In the genomic region with DNA sequence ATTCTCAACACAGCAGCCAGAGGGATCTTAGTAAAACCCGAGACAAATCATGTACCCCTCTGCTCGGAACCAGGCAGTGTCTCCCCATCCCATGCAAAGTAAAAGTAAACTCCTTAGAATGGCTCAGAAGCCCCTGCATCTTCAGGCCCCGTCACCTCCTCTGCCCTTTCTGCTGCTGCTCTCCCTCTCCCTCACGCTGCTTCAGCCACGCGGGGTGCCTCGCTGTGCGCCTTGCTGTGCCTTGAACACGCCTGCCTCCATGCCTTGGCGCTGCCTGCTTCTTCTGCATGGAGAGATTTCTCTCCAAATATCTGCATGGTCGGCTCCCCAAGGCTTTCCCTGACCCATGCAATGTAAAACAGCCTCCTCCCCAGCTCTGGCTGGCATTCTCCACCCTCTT, we compare ENCODE assay signal across 18 cellular contexts. TPM values are rescaled to one million over a fixed set of nuclear protein-coding genes. Genes with fewer than 3 reads are reported as not detected.
DNase-seq lines count a peak whose midpoint lies in the region; TF ChIP-seq lines count a peak whose summit lies in the region.
"Had no signal": no experiment of that assay in that cellular context is flagged by ENCODE, and none has a peak within 500 bp of the region (broad histone marks: within the 10 kb centered on the region; RNA-seq: fewer than 3 reads in every experiment).

No MANE protein-coding gene starts in this region.

- H3K9me3 ChIP-seq in WERI-Rb-1 (ENCODE audit: severe bottlenecking) (no peaks in the 10 kb centered on the region), neural progenitor cell (ENCODE audit: low read depth) (no peaks in the 10 kb centered on the region)
- H3K9me3 ChIP-seq: BLaER1 had no signal

- H3K9me3 Mint-ChIP-seq in glutamatergic neuron (ENCODE audit: unreplicated experiment) (peaks cover 16% of the 10 kb centered on the region), neural progenitor cell (no peaks in the 10 kb centered on the region)
- no peaks in the 10 kb centered on the region for H3K9me3 Mint-ChIP-seq in activated CD4-positive, alpha-beta T cell treated with anti-CD3 and anti-CD28 coated beads, Interleukin-2, amount 10 ng/mL, durations not matched to agents 7 days and 5 days
- H3K9me3 Mint-ChIP-seq: H9 had no signal

- peaks cover 53% of the 10 kb centered on the region for H3K4me1 Mint-ChIP-seq in glutamatergic neuron (ENCODE audit: low read depth, unreplicated experiment)
- H3K4me1 Mint-ChIP-seq in neural progenitor cell: peaks cover 31% of the 10 kb centered on the region
- H3K4me1 Mint-ChIP-seq in activated CD4-positive, alpha-beta T cell treated with anti-CD3 and anti-CD28 coated beads, Interleukin-2, amount 10 ng/mL, durations not matched to agents 7 days and 5 days: no peaks in the 10 kb centered on the region
- H3K4me1 Mint-ChIP-seq: CD4-positive, alpha-beta memory T cell had no signal

- POLR2A ChIA-PET in activated CD4-positive, alpha-beta T cell treated with anti-CD3 and anti-CD28 coated beads, Interleukin-2, amount 10 ng/mL, durations not matched to agents 7 days and 5 days (lab: Charles Lee): no interaction called here

- peaks cover 5% of the 10 kb centered on the region for H3K4me1 ChIP-seq in neural progenitor cell

- peaks cover 3% of the 10 kb centered on the region for H4K20me1 ChIP-seq in neural progenitor cell (ENCODE audit: low read depth)

- H3K36me3 Mint-ChIP-seq in glutamatergic neuron (ENCODE audit: unreplicated experiment) (peaks cover 11% of the 10 kb centered on the region), neural progenitor cell (peaks cover 7% of the 10 kb centered on the region)
- no peaks in the 10 kb centered on the region for H3K36me3 Mint-ChIP-seq in activated CD4-positive, alpha-beta T cell treated with anti-CD3 and anti-CD28 coated beads, Interleukin-2, amount 10 ng/mL, durations not matched to agents 7 days and 5 days (ENCODE audit: low read depth)
- H3K36me3 Mint-ChIP-seq: CD14-positive monocyte; CD4-positive, alpha-beta memory T cell had no signal

- H3K9ac ChIP-seq in neural progenitor cell: no peak overlapping the region
- H3K9ac ChIP-seq: BLaER1 had no signal

- H3K79me2 ChIP-seq in neural progenitor cell (ENCODE audit: low read depth): no peaks in the 10 kb centered on the region

- H3K4me2 ChIP-seq in neural progenitor cell: no peak overlapping the region
- H3K4me2 ChIP-seq: BLaER1 had no signal

- no peak overlapping the region for H3K4me3 ChIP-seq in WERI-Rb-1 (ENCODE audit: low read depth, low read length)
- H3K4me3 ChIP-seq in neural progenitor cell: no peak overlapping the region
- H3K4me3 ChIP-seq: BLaER1 had no signal

- no peaks in the 10 kb centered on the region for H3K27me3 ChIP-seq in WERI-Rb-1 (ENCODE audit: insufficient read depth, low read depth, severe bottlenecking)
- H3K27me3 ChIP-seq in neural progenitor cell: peaks cover 16% of the 10 kb centered on the region
- H3K27me3 ChIP-seq: BLaER1 had no signal

- no peak for TF ChIP-seq CTCF in WERI-Rb-1 (IDR thresholded peaks at IDR 0.05; ENCODE audit: low read depth, low read length)
- no peak for TF ChIP-seq CTCF in glutamatergic neuron (IDR thresholded peaks at IDR 0.05; ENCODE audit: partially characterized antibody, unreplicated experiment)
- TF ChIP-seq CTCF in neural progenitor cell (IDR thresholded peaks at IDR 0.05): no peak

- peak overlapping the region; percentile 70 for H3K27ac ChIP-seq in WERI-Rb-1
- no peak overlapping the region for H3K27ac ChIP-seq in neural progenitor cell
- H3K27ac ChIP-seq: BLaER1 had no signal

- CTCF ChIA-PET in activated CD4-positive, alpha-beta T cell treated with anti-CD3 and anti-CD28 coated beads, Interleukin-2, amount 10 ng/mL, durations not matched to agents 7 days and 5 days (lab: Charles Lee): no interaction called here

- H3K27ac Mint-ChIP-seq in glutamatergic neuron (ENCODE audit: unreplicated experiment) (peak overlapping the region; percentile 84), neural progenitor cell (peak overlapping the region; percentile 3)
- H3K27ac Mint-ChIP-seq in activated CD4-positive, alpha-beta T cell treated with anti-CD3 and anti-CD28 coated beads, Interleukin-2, amount 10 ng/mL, durations not matched to agents 7 days and 5 days: no peak overlapping the region
- H3K27ac Mint-ChIP-seq: CD4-positive, alpha-beta memory T cell had no signal

- DNase-seq in NCI-H2171 treated with DMSO at 0.1 percent for 48 hours (lab: John Stamatoyannopoulos, UW) (peak; percentile 59), NCI-H2171 (lab: John Stamatoyannopoulos, UW) (no peak), WERI-Rb-1 (peak; percentile 50), glutamatergic neuron (no peak), neural progenitor cell (ENCODE audit: low spot score) (no peak), foreskin melanocyte (no peak), DMS114 treated with DMSO at 0.1 percent for 48 hours (lab: John Stamatoyannopoulos, UW; ENCODE audit: unreplicated experiment) (no peak)
- DNase-seq in activated CD4-positive, alpha-beta T cell treated with anti-CD3 and anti-CD28 coated beads, Interleukin-2, amount 10 ng/mL, durations not matched to agents 7 days and 5 days: no peak
- DNase-seq: 8988T; CD4-positive, alpha-beta memory T cell; DMS79 treated with DMSO at 0.1 percent for 48 hours; GF-D8; GOT3; H9 had no signal

- H2AFZ ChIP-seq in neural progenitor cell (replicated peaks): no peak overlapping the region

- peaks cover 4% of the 10 kb centered on the region for H3F3A ChIP-seq in neural progenitor cell (ENCODE audit: low read depth)

- H3K27me3 Mint-ChIP-seq in glutamatergic neuron (ENCODE audit: unreplicated experiment): peaks cover 17% of the 10 kb centered on the region
- H3K27me3 Mint-ChIP-seq in neural progenitor cell (ENCODE audit: insufficient read depth, low read depth): peaks cover 2% of the 10 kb centered on the region
- peaks cover 8% of the 10 kb centered on the region for H3K27me3 Mint-ChIP-seq in activated CD4-positive, alpha-beta T cell treated with anti-CD3 and anti-CD28 coated beads, Interleukin-2, amount 10 ng/mL, durations not matched to agents 7 days and 5 days
- H3K27me3 Mint-ChIP-seq: CD4-positive, alpha-beta memory T cell had no signal

- H3K4me3 Mint-ChIP-seq in glutamatergic neuron (ENCODE audit: unreplicated experiment) (peak overlapping the region; percentile 56), neural progenitor cell (no peak overlapping the region)
- H3K4me3 Mint-ChIP-seq in activated CD4-positive, alpha-beta T cell treated with anti-CD3 and anti-CD28 coated beads, Interleukin-2, amount 10 ng/mL, durations not matched to agents 7 days and 5 days: no peak overlapping the region
- H3K4me3 Mint-ChIP-seq: CD14-positive monocyte; CD4-positive, alpha-beta memory T cell; H9 had no signal

- H3K36me3 ChIP-seq in WERI-Rb-1 (peaks cover 68% of the 10 kb centered on the region), neural progenitor cell (no peaks in the 10 kb centered on the region)

RNA-seq across cellular contexts. Expression of gene GPRIN1, which starts 8.1 kb away (rescaled TPM):
- total RNA-seq in glutamatergic neuron (ENCODE audit: unreplicated experiment): 72.3 TPM
- 0.67 and 3.7 TPM in 2 replicates for total RNA-seq in neural progenitor cell (ENCODE audit: low replicate concordance)
- 1 to 10 TPM; 2.5 to 2.6 TPM for total RNA-seq in activated CD4-positive, alpha-beta T cell treated with anti-CD3 and anti-CD28 coated beads, Interleukin-2, amount 10 ng/mL, durations not matched to agents 7 days and 5 days

RNA-seq across cellular contexts. Expression of gene SNCB, which starts 28.4 kb away (rescaled TPM):
- total RNA-seq in glutamatergic neuron (ENCODE audit: unreplicated experiment): 3.7 TPM
- 1.1 TPM in 1 of 2 replicates, not detected in the other for total RNA-seq in neural progenitor cell (ENCODE audit: low replicate concordance)
- total RNA-seq in activated CD4-positive, alpha-beta T cell treated with anti-CD3 and anti-CD28 coated beads, Interleukin-2, amount 10 ng/mL, durations not matched to agents 7 days and 5 days: not detected
- total RNA-seq: A673; CD4-positive, alpha-beta memory T cell; HT-29 had no signal

RNA-seq across cellular contexts. Expression of gene EIF4E1B, which starts 28.6 kb away (rescaled TPM):
- total RNA-seq in glutamatergic neuron (ENCODE audit: unreplicated experiment): not detected
- 0.06 and 0.68 TPM in 2 replicates for total RNA-seq in neural progenitor cell (ENCODE audit: low replicate concordance)
- not detected for total RNA-seq in activated CD4-positive, alpha-beta T cell treated with anti-CD3 and anti-CD28 coated beads, Interleukin-2, amount 10 ng/mL, durations not matched to agents 7 days and 5 days
- total RNA-seq: A673; CD4-positive, alpha-beta memory T cell; HT-29 had no signal

RNA-seq across cellular contexts. Expression of gene TSPAN17, which starts 45.4 kb away (rescaled TPM):
- total RNA-seq in glutamatergic neuron (ENCODE audit: unreplicated experiment): 97.2 TPM
- total RNA-seq in neural progenitor cell (ENCODE audit: low replicate concordance): 25.9 and 51.7 TPM in 2 replicates
- total RNA-seq in activated CD4-positive, alpha-beta T cell treated with anti-CD3 and anti-CD28 coated beads, Interleukin-2, amount 10 ng/mL, durations not matched to agents 7 days and 5 days: 10 to 100 TPM; 39.6 to 42.5 TPM

RNA-seq across cellular contexts. Expression of gene CDHR2, which starts 52.8 kb away (rescaled TPM):
- total RNA-seq in glutamatergic neuron (ENCODE audit: unreplicated experiment) (0.29 TPM), neural progenitor cell (ENCODE audit: low replicate concordance) (not detected in 2 replicates)
- 1 to 10 TPM; 1.3 to 2.4 TPM for total RNA-seq in activated CD4-positive, alpha-beta T cell treated with anti-CD3 and anti-CD28 coated beads, Interleukin-2, amount 10 ng/mL, durations not matched to agents 7 days and 5 days
- total RNA-seq: A673 had no signal

Comparison
In these comparisons a context has a peak if more than half of its experiments do, and no peak if none do; other contexts are left out.
1. DNase-seq: peak in NCI-H2171 treated with DMSO at 0.1 percent for 48 hours (single experiment) and WERI-Rb-1 (single experiment); none in NCI-H2171 (single experiment), glutamatergic neuron (single experiment), neural progenitor cell (single experiment), activated CD4-positive, alpha-beta T cell treated with anti-CD3 and anti-CD28 coated beads, Interleukin-2, amount 10 ng/mL, durations not matched to agents 7 days and 5 days (single experiment), foreskin melanocyte (single experiment) and DMS114 treated with DMSO at 0.1 percent for 48 hours (single experiment).
2. RNA of gene GPRIN1, which starts 8.1 kb away (total RNA-seq): 72.3 TPM in glutamatergic neuron (single experiment); 2.5 to 2.6 TPM in activated CD4-positive, alpha-beta T cell treated with anti-CD3 and anti-CD28 coated beads, Interleukin-2, amount 10 ng/mL, durations not matched to agents 7 days and 5 days and 0.67 to 3.7 TPM in neural progenitor cell; every median in the first group is over 10 times any median in the second.